In genomic region chr22:21641795-21642583, GRCh38 we compare ENCODE assay signal across 8 cellular contexts. TPM values are rescaled to one million over a fixed set of nuclear protein-coding genes. Genes with fewer than 3 reads are reported as not detected.
DNase-seq lines count a peak whose midpoint lies in the region; ATAC-seq lines count a peak whose summit lies in the region.

Gene SDF2L1 (plus strand): TSS chr22:21642302. CDS start chr22:21642337, 35 bp downstream.

- H3K27me3 Mint-ChIP-seq in dendritic cell treated with granulocyte-macrophage colony-stimulating factor and Interleukin-4, amounts not matched to agents 40 ng/mL and 50 ng/mL, for 4 days = no peaks in the 10 kb centered on the region

- H3K4me1 Mint-ChIP-seq in dendritic cell treated with granulocyte-macrophage colony-stimulating factor and Interleukin-4, amounts not matched to agents 40 ng/mL and 50 ng/mL, for 4 days (ENCODE audit: low read depth) = peaks cover 46% of the 10 kb centered on the region

- H3K27ac Mint-ChIP-seq in dendritic cell treated with granulocyte-macrophage colony-stimulating factor and Interleukin-4, amounts not matched to agents 40 ng/mL and 50 ng/mL, for 4 days = peak within 1 kb of the TSS; percentile 97

- H3K36me3 Mint-ChIP-seq in dendritic cell treated with granulocyte-macrophage colony-stimulating factor and Interleukin-4, amounts not matched to agents 40 ng/mL and 50 ng/mL, for 4 days (ENCODE audit: low read depth) = peaks cover 46% of the 10 kb centered on the region

- peak within 1 kb of the TSS; percentile 92 for H3K4me3 Mint-ChIP-seq in dendritic cell treated with granulocyte-macrophage colony-stimulating factor and Interleukin-4, amounts not matched to agents 40 ng/mL and 50 ng/mL, for 4 days

- no peaks in the 10 kb centered on the region for H3K9me3 Mint-ChIP-seq in dendritic cell treated with granulocyte-macrophage colony-stimulating factor and Interleukin-4, amounts not matched to agents 40 ng/mL and 50 ng/mL, for 4 days

- ATAC-seq in GM19397 (IDR thresholded peaks at IDR 0.05; ENCODE audit: unreplicated experiment) (peak; percentile 91), HG03565 (IDR thresholded peaks at IDR 0.05; ENCODE audit: unreplicated experiment) (peak; percentile 94), left lobe of liver (peak; percentile 92)

- DNase-seq in CD1c-positive myeloid dendritic cell (ENCODE audit: extremely low spot score) (peak; percentile 99), NCI-H748 treated with DMSO at 0.1 percent for 48 hours (lab: John Stamatoyannopoulos, UW) (peak; percentile 91), left lobe of liver (ENCODE audit: low spot score) (peak; percentile 99)
- DNase-seq in activated CD4-positive, alpha-beta T cell treated with anti-CD3 and anti-CD28 coated beads, Interleukin-2, amount 50 U/mL, for 1 hour = peak; percentile 97
- peak; percentile 98 for DNase-seq in stimulated activated CD4-positive, alpha-beta T cell treated with anti-CD3 and anti-CD28 coated beads, Interleukin-2, amount 100 ng/mL, for 24 hours

- intact Hi-C loops in dendritic cell treated with granulocyte-macrophage colony-stimulating factor and Interleukin-4, amounts not matched to agents 40 ng/mL and 50 ng/mL, for 4 days (cut with micrococcal nuclease) = loop anchor here (1.0 kb wide), 1 partner anchor 12 kb away; the partner anchor contains the start of gene YDJC

RNA-seq across cellular contexts. Expression of gene SDF2L1, which starts in this region (rescaled TPM):
- total RNA-seq in left lobe of liver = 99.1 TPM

Comparison
In these comparisons a context has a peak if more than half of its experiments do, and no peak if none do; other contexts are left out.
1. Peak in every context shown above with its lines: DNase-seq and ATAC-seq.